ENCODE assay signal across 19 cellular contexts in the genomic region with DNA sequence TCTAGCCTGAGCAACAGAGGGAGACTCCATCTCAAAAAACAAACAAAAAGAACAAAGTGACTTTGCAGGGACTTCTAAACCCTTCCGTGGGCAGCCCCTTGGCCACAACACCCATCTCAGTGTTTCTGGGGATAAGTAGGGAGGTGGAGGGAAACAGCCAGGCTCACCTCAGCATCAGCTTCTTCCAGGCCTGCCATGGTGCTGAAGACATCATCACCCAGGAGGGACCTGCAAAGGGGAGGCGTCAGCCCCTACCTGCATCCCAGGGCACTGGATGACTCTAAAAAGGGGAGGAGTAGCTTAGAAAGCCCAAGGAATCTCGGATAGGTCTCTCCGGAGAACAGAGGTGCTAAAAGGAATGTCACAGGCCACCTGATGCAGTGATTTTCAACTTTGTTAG. TPM values are rescaled to one million over a fixed set of nuclear protein-coding genes. Genes with fewer than 3 reads are reported as not detected.
A peak's percentile ranks its signal among the peaks of the same experiment; 100 is the strongest.
DNase-seq lines count a peak whose midpoint lies in the region; ATAC-seq, FAIRE-seq and TF ChIP-seq lines count a peak whose summit lies in the region.
"Had no signal": no experiment of that assay in that cellular context is flagged by ENCODE, and none has a peak within 500 bp of the region (broad histone marks: within the 10 kb centered on the region; RNA-seq: fewer than 3 reads in every experiment).

No MANE protein-coding gene starts in this region.

- peak overlapping the region; percentile 45; the same call in 1 of the 2 replicates for H3K27ac ChIP-seq in GM23338 (ENCODE audit: low read depth)
- no peak overlapping the region for H3K27ac ChIP-seq in mesendoderm (ENCODE audit: low read depth, low read length)
- H3K27ac ChIP-seq: C4-2B had no signal

- H3K79me2 ChIP-seq in GM23338 (replicated peaks; ENCODE audit: insufficient read depth) = no peaks in the 10 kb centered on the region
- H3K79me2 ChIP-seq in mesendoderm (ENCODE audit: control insufficient read depth, insufficient read depth, low read length) = no peaks in the 10 kb centered on the region

- no peak overlapping the region for H3K4me2 ChIP-seq in GM23338
- no peak overlapping the region for H3K4me2 ChIP-seq in mesendoderm (ENCODE audit: low read length)

- H3K4me3 Mint-ChIP-seq in GM23338 (no peak overlapping the region), WTC11 (no peak overlapping the region)
- H3K4me3 Mint-ChIP-seq: CD4-positive, CD25-positive, alpha-beta regulatory T cell; CD8-positive, alpha-beta T cell; HFFc6 had no signal

- no peaks in the 10 kb centered on the region for H4K20me1 ChIP-seq in GM23338 (replicated peaks; ENCODE audit: insufficient read depth)

- no peaks in the 10 kb centered on the region for H3K36me3 ChIP-seq in GM23338 (ENCODE audit: insufficient read depth)
- H3K36me3 ChIP-seq in mesendoderm (ENCODE audit: control insufficient read depth, insufficient read depth, low read length) = no peaks in the 10 kb centered on the region

- CTCF ChIA-PET in WTC11 (lab: Charles Lee) = interaction anchor here (0.7 kb wide), 1 partner anchor 190 kb away, joined by 4 read pairs; no protein-coding TSS in a partner anchor

- H3K9me3 Mint-ChIP-seq in GM23338 (no peaks in the 10 kb centered on the region), WTC11 (no peaks in the 10 kb centered on the region)
- H3K9me3 Mint-ChIP-seq: CD4-positive, CD25-positive, alpha-beta regulatory T cell; CD8-positive, alpha-beta T cell; HFFc6 had no signal

- no peak overlapping the region for H3K4me3 ChIP-seq in GM23338
- H3K4me3 ChIP-seq in mesendoderm (ENCODE audit: low read length) = no peak overlapping the region
- H3K4me3 ChIP-seq: GM12878, HAP-1 had no signal

- H3K9me2 ChIP-seq in GM23338 (ENCODE audit: insufficient read depth) = no peaks in the 10 kb centered on the region

- POLR2A ChIA-PET in WTC11 (lab: Charles Lee) = interaction anchor here (0.5 kb wide), 1 partner anchor 180 kb away, joined by 4 read pairs; no protein-coding TSS in a partner anchor

- no peaks in the 10 kb centered on the region for H3K4me1 Mint-ChIP-seq in GM23338
- H3K4me1 Mint-ChIP-seq in WTC11 = no peaks in the 10 kb centered on the region
- H3K4me1 Mint-ChIP-seq: CD4-positive, CD25-positive, alpha-beta regulatory T cell had no signal

- no peak overlapping the region for H2BK5ac ChIP-seq in mesendoderm (ENCODE audit: low read length)

- no peak overlapping the region for H2AK5ac ChIP-seq in mesendoderm (ENCODE audit: low read length)

- H3K27me3 ChIP-seq in GM23338 (ENCODE audit: insufficient read depth) = no peaks in the 10 kb centered on the region
- H3K27me3 ChIP-seq in mesendoderm (ENCODE audit: insufficient read depth, low read length, poor library complexity) = no peaks in the 10 kb centered on the region

- H3F3A ChIP-seq in GM23338 (replicated peaks; ENCODE audit: low read depth) = no peaks in the 10 kb centered on the region

- peaks cover 2% of the 10 kb centered on the region for H3K27me3 Mint-ChIP-seq in GM23338 (ENCODE audit: insufficient read depth, low read depth, poor library complexity)
- no peaks in the 10 kb centered on the region for H3K27me3 Mint-ChIP-seq in WTC11 (ENCODE audit: low read depth)
- H3K27me3 Mint-ChIP-seq: CD4-positive, CD25-positive, alpha-beta regulatory T cell had no signal

- H3K27ac Mint-ChIP-seq in GM23338 (no peak overlapping the region), WTC11 (peak overlapping the region; percentile 57; the same call in 1 of the 2 replicates)
- H3K27ac Mint-ChIP-seq: CD4-positive, CD25-positive, alpha-beta regulatory T cell; CD8-positive, alpha-beta T cell; HFFc6 had no signal

- no peak overlapping the region for H2AFZ ChIP-seq in GM23338

- no peak overlapping the region for H3K9ac ChIP-seq in mesendoderm (ENCODE audit: low read length)

- no peak overlapping the region for H2BK15ac ChIP-seq in mesendoderm (replicated peaks; ENCODE audit: low read depth)

- no peak overlapping the region for H3K18ac ChIP-seq in mesendoderm (ENCODE audit: low read length)

- H3K4me1 ChIP-seq in GM23338 (ENCODE audit: insufficient read depth) (no peaks in the 10 kb centered on the region), mesendoderm (ENCODE audit: control insufficient read depth, low read depth, low read length) (no peaks in the 10 kb centered on the region)
- H3K4me1 ChIP-seq: HAP-1 had no signal

- intact Hi-C loops in posterior vena cava (cut with DNase I) = no loop called here

- no peak overlapping the region for H3K23ac ChIP-seq in mesendoderm (ENCODE audit: low read length)

- DNase-seq in GM23338 (ENCODE audit: low spot score) (no peak), WTC11 (ENCODE audit: low spot score) (no peak), mesendoderm (peak; percentile 36), posterior vena cava (ENCODE audit: low spot score) (peak; percentile 22), HTR-8/SVneo (ENCODE audit: insufficient read length, low spot score) (no peak)
- DNase-seq: Caco-2; CD4-positive, CD25-positive, alpha-beta regulatory T cell; CD8-positive, alpha-beta T cell; DMS153; DND-41; GDM1; GOT3; HFFc6 had no signal

- TF ChIP-seq CTCF in GM23338 (conservative IDR thresholded peaks at IDR 0.05; ENCODE audit: low read depth in 2 of 2) = no peak
- TF ChIP-seq CTCF in WTC11 (IDR thresholded peaks at IDR 0.05) = no peak

- no CpG with 5 or more reads among the region's 4 CpGs for WGBS in mesendoderm (ENCODE audit: extremely low coverage, insufficient coverage, low lambda C conversion rate)

- H3K56ac ChIP-seq in mesendoderm (ENCODE audit: low read length) = no peak overlapping the region

- no peaks in the 10 kb centered on the region for H3K79me1 ChIP-seq in mesendoderm (ENCODE audit: low read length)

- H3K4ac ChIP-seq in mesendoderm (ENCODE audit: low read depth, low read length) = no peak overlapping the region

- FAIRE-seq in HTR-8/SVneo (lab: Jason Lieb, UNC) = no peak
- FAIRE-seq: GM12878, H54 had no signal

- ATAC-seq in GM23338 (peak; percentile 23; the same call in 2 of the 3 replicates), WTC11 (no peak), HG03378 (IDR thresholded peaks at IDR 0.05; ENCODE audit: unreplicated experiment) (no peak), HG02798 (IDR thresholded peaks at IDR 0.05; ENCODE audit: poor library complexity, unreplicated experiment) (no peak)
- ATAC-seq: CD8-positive, alpha-beta T cell; GM12878 had no signal

- H3K36me3 Mint-ChIP-seq in GM23338 (ENCODE audit: low read depth) = peaks cover 11% of the 10 kb centered on the region
- no peaks in the 10 kb centered on the region; the same call in 1 of the 2 replicates for H3K36me3 Mint-ChIP-seq in WTC11

- no peak overlapping the region for H4K8ac ChIP-seq in mesendoderm (ENCODE audit: low read depth, low read length)

- H2BK120ac ChIP-seq in mesendoderm (ENCODE audit: low read depth, low read length) = no peak overlapping the region

- H4K5ac ChIP-seq in mesendoderm (ENCODE audit: low read length) = no peak overlapping the region

TF ChIP-seq in GM23338, 12 proteins besides CTCF, POLR2A, EP300 and RAD21 (continues in another document):
- TF ChIP-seq ZNF331 (CRISPR knock-in tag; IDR thresholded peaks at IDR 0.05; ENCODE audit: low read depth) (no peak), NANOG (IDR thresholded peaks at IDR 0.05; ENCODE audit: borderline replicate concordance) (no peak), CREB1 (CRISPR knock-in tag; IDR thresholded peaks at IDR 0.05; ENCODE audit: low read depth) (no peak), EZH2 (IDR thresholded peaks at IDR 0.05; ENCODE audit: low read depth, unreplicated experiment) (no peak)

TF ChIP-seq in WTC11, 78 proteins besides CTCF, POLR2A, EP300 and RAD21 (continues in another document):
- TF ChIP-seq ATF1 (CRISPR knock-in tag; IDR thresholded peaks at IDR 0.05) = no peak
- no peak for TF ChIP-seq NR3C1 (CRISPR knock-in tag; conservative IDR thresholded peaks at IDR 0.05; ENCODE audit: low read depth)
- TF ChIP-seq, protein P1, sequence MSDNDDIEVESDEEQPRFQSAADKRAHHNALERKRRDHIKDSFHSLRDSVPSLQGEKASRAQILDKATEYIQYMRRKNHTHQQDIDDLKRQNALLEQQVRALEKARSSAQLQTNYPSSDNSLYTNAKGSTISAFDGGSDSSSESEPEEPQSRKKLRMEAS (CRISPR knock-in tag; IDR thresholded peaks at IDR 0.05) = no peak
- TF ChIP-seq, protein P2, sequence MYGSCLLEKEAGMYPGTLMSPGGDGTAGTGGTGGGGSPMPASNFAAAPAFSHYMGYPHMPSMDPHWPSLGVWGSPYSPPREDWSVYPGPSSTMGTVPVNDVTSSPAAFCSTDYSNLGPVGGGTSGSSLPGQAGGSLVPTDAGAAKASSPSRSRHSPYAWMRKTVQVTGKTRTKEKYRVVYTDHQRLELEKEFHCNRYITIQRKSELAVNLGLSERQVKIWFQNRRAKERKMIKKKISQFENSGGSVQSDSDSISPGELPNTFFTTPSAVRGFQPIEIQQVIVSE (CRISPR knock-in tag; IDR thresholded peaks at IDR 0.05; ENCODE audit: borderline replicate concordance) = no peak
- no peak for TF ChIP-seq ZNF263 (CRISPR knock-in tag; IDR thresholded peaks at IDR 0.05; ENCODE audit: low read depth)

RNA-seq across cellular contexts. Expression of a gene that starts 9.8 kb away (rescaled TPM):
- total RNA-seq in GM23338 (2014; rRNA removed; shearing (Covaris generic)) = 11.8 and 17.4 TPM in 2 replicates
- polyA plus RNA-seq in GM23338 (2016; fragmentation: Nextera tagmentation; extraction: Ambion mirVana) = 8.8 and 9.7 TPM in 2 replicates
- total RNA-seq in WTC11 (2021) (19.8 to 23.7 TPM (median 21.0 TPM) in 3 replicates), posterior vena cava (1 to 10 TPM; 4.5 to 6.8 TPM)
- polyA plus RNA-seq in mesendoderm (2013, experiment 1 of 2) = 2.5 TPM
- polyA plus RNA-seq in mesendoderm (2013, experiment 2 of 2) = 2.7 TPM

RNA-seq across cellular contexts. Expression of a gene that starts 26.4 kb away (rescaled TPM):
- 47.2 and 63.6 TPM in 2 replicates for total RNA-seq in GM23338 (2014; rRNA removed; shearing (Covaris generic))
- 86.7 and 90.0 TPM in 2 replicates for polyA plus RNA-seq in GM23338 (2016; fragmentation: Nextera tagmentation; extraction: Ambion mirVana)
- total RNA-seq in WTC11 (2021) = 107 to 146 TPM (median 116 TPM) in 3 replicates
- polyA plus RNA-seq in mesendoderm (2013, experiment 1 of 2) = 67.5 TPM
- polyA plus RNA-seq in mesendoderm (2013, experiment 2 of 2) = 68.9 TPM
- 10 to 100 TPM; 49.3 to 55.5 TPM for total RNA-seq in posterior vena cava

RNA-seq across cellular contexts. Expression of a gene that starts 34.3 kb away (rescaled TPM):
- total RNA-seq in GM23338 (2014; rRNA removed; shearing (Covaris generic)) = 53.8 and 54.0 TPM in 2 replicates
- 13.8 and 15.0 TPM in 2 replicates for polyA plus RNA-seq in GM23338 (2016; fragmentation: Nextera tagmentation; extraction: Ambion mirVana)
- total RNA-seq in WTC11 (2021) (51.3 to 56.4 TPM (median 51.4 TPM) in 3 replicates), posterior vena cava (10 to 100 TPM; 12.8 to 15.7 TPM)
- polyA plus RNA-seq in mesendoderm (2013, experiment 1 of 2) = 31.0 TPM
- polyA plus RNA-seq in mesendoderm (2013, experiment 2 of 2) = 30.0 TPM

RNA-seq across cellular contexts. Expression of a gene that starts 47.9 kb away (rescaled TPM):
- total RNA-seq in GM23338 (2014; rRNA removed; shearing (Covaris generic)) = 32.8 and 32.9 TPM in 2 replicates
- polyA plus RNA-seq in GM23338 (2016; fragmentation: Nextera tagmentation; extraction: Ambion mirVana) = 11.9 and 12.8 TPM in 2 replicates
- total RNA-seq in WTC11 (2021) (32.4 to 40.9 TPM (median 32.5 TPM) in 3 replicates), posterior vena cava (10 to 100 TPM; 45.2 to 46.2 TPM)
- polyA plus RNA-seq in mesendoderm (2013, experiment 1 of 2) = 11.1 TPM
- 10.8 TPM for polyA plus RNA-seq in mesendoderm (2013, experiment 2 of 2)

RNA-seq across cellular contexts. Expression of a gene that starts 48.0 kb away (rescaled TPM):
- 11.3 TPM in 2 replicates for total RNA-seq in GM23338 (2014; rRNA removed; shearing (Covaris generic))
- 13.2 and 14.1 TPM in 2 replicates for polyA plus RNA-seq in GM23338 (2016; fragmentation: Nextera tagmentation; extraction: Ambion mirVana)
- total RNA-seq in WTC11 (2021) = 15.6 to 18.4 TPM (median 17.2 TPM) in 3 replicates
- polyA plus RNA-seq in mesendoderm (2013, experiment 1 of 2) = 16.1 TPM
- 15.1 TPM for polyA plus RNA-seq in mesendoderm (2013, experiment 2 of 2)
- 10 to 100 TPM; 11.1 to 12.7 TPM for total RNA-seq in posterior vena cava

Comparison
In these comparisons a context has a peak if more than half of its experiments do, and no peak if none do; other contexts are left out.
1. DNase-seq: peak in mesendoderm (single experiment) and posterior vena cava (single experiment); none in GM23338 (single experiment), WTC11 (single experiment) and HTR-8/SVneo (single experiment).